Comparison of ENCODE assay signal across 24 cellular contexts in the genomic region with DNA sequence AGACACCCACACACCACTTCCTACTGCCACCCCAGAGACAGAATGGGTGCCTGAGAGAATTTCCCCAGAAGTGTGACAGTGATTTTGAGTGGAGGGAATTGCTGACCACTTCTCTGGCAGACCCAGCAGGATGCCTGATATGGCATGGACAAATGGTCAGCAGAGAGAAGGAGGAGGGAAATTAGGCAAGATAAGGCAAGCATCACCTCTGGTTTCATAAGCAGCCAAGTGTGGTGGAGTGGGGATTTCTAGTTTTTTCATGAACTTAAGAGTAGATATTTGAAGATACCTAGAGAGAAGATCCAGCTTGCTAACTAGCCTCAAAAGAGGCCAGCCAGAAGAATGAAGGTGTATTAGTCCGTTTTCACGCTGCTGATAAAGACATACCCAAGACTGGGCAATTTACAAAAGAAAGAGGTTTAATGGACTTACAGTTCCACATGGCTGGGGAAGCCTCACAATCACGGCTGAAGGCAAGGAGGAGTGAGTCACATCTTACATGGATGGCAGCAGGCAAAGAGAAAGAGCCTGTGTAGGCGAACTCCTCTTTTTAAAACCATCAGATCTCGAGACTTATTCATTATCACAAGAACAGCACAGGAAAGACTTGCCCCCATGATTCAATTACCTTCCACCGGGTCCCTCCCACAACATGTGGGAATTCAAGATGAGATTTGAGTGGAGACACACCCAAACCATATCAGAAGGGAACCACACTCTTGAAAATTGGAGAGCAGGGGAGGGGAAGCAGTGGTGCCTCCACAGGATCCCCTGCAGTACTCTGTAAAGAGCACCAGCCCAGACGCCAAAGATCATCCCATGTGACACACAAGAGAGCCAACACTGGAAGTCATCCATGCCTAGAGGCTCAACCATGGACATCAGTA.
"Had no signal": no experiment of that assay in that cellular context is flagged by ENCODE, and none has a peak within 500 bp of the region (broad histone marks: within the 10 kb centered on the region; RNA-seq: fewer than 3 reads in every experiment).

No MANE protein-coding gene starts in this region.

- H3K27me3 ChIP-seq: cardiac muscle cell, gastroesophageal sphincter, heart right ventricle, pancreas, right lobe of liver, upper lobe of left lung had no signal

- DNase-seq: activated B cell treated with CpG ODN at 0.5 μM for 24 hours; activated CD4-positive, alpha-beta memory T cell treated with anti-CD3 and anti-CD28 coated beads for 36 hours; activated CD4-positive, alpha-beta T cell treated with anti-CD3 and anti-CD28 coated beads for 4 hours; activated naive CD4-positive, alpha-beta T cell treated with Interleukin-2 at 50 U/mL for 16 hours; activated naive CD8-positive, alpha-beta T cell treated with anti-CD3 and anti-CD28 coated beads, Interleukin-2, amount 10 ng/mL, durations not matched to agents 7 days and 5 days; activated T-cell treated with anti-CD3 and anti-CD28 coated beads, Interleukin-2, amount 50 U/mL, for 1 hour; amygdala; dermis blood vessel endothelial cell; effector memory CD8-positive, alpha-beta T cell; heart right ventricle; immature natural killer cell; kidney glomerular epithelial cell; naive thymus-derived CD4-positive, alpha-beta T cell; pancreas; right lobe of liver; small intestine; stimulated activated CD4-positive, alpha-beta T cell treated with anti-CD3 and anti-CD28 coated beads, Interleukin-15, amount 100 ng/mL, for 24 hours; stimulated activated CD4-positive, alpha-beta T cell treated with anti-CD3 and anti-CD28 coated beads, Interleukin-2, amount 100 ng/mL, for 48 hours; upper lobe of left lung had no signal

- H3K4me3 ChIP-seq: cardiac muscle cell, gastroesophageal sphincter, heart right ventricle, pancreas, right lobe of liver, thoracic aorta, upper lobe of left lung had no signal

- ATAC-seq: activated T-helper 17 cell treated with anti-CD3 and anti-CD28 coated beads, Interleukin-2, amount 50 U/mL, for 72 hours; effector memory CD8-positive, alpha-beta T cell; gastroesophageal sphincter; heart right ventricle; naive thymus-derived CD4-positive, alpha-beta T cell; pancreas; right lobe of liver; stimulated activated effector memory CD8-positive, alpha-beta T cell treated with anti-CD3 and anti-CD28 coated beads, Interleukin-12 subunit alpha, Interleukin-12 subunit beta, amount 100 ng/mL, for 72 hours had no signal

- H3K4me1 ChIP-seq: gastroesophageal sphincter, heart right ventricle, pancreas, right lobe of liver, upper lobe of left lung had no signal

- H3K36me3 ChIP-seq: cardiac muscle cell, gastroesophageal sphincter, heart right ventricle, pancreas, right lobe of liver, thoracic aorta, upper lobe of left lung had no signal

- H3K9me3 ChIP-seq: gastroesophageal sphincter, heart right ventricle, pancreas, right lobe of liver, thoracic aorta, upper lobe of left lung had no signal

- H3K27ac ChIP-seq: cardiac muscle cell, gastroesophageal sphincter, heart right ventricle, pancreas, right lobe of liver, thoracic aorta, upper lobe of left lung had no signal
